Comparison of ENCODE assay signal across 13 cellular contexts in genomic region chr17:39563476-39563875, GRCh38. TPM values are rescaled to one million over a fixed set of nuclear protein-coding genes. Genes with fewer than 3 reads are reported as not detected.
DNase-seq lines count a peak whose midpoint lies in the region; ATAC-seq and TF ChIP-seq lines count a peak whose summit lies in the region.
"Had no signal": no experiment of that assay in that cellular context is flagged by ENCODE, and none has a peak within 500 bp of the region (broad histone marks: within the 10 kb centered on the region; RNA-seq: fewer than 3 reads in every experiment).

No MANE protein-coding gene starts in this region.

- peaks cover 39% of the 10 kb centered on the region for H3K36me3 ChIP-seq in OCI-LY3 (replicated peaks; ENCODE audit: low read depth, low read length)
- no peaks in the 10 kb centered on the region for H3K36me3 ChIP-seq in iPS-15b (ENCODE audit: control insufficient read depth, insufficient read depth, low read length)
- H3K36me3 ChIP-seq in GM23248 (ENCODE audit: low read depth) = peaks cover 11% of the 10 kb centered on the region; the same call in 1 of the 2 replicates

- H3K4me3 ChIP-seq in OCI-LY3 (ENCODE audit: low read length) = peak overlapping the region; percentile 67
- peak overlapping the region; percentile 27 for H3K4me3 ChIP-seq in iPS-15b (ENCODE audit: low read depth, low read length)
- no peak overlapping the region for H3K4me3 ChIP-seq in GM23248
- H3K4me3 ChIP-seq: stomach had no signal

- TF ChIP-seq CTCF in OCI-LY3 (IDR thresholded peaks at IDR 0.05; ENCODE audit: low read depth, low read length) (no peak), type B pancreatic cell (conservative IDR thresholded peaks at IDR 0.05) (no peak), progenitor cell of endocrine pancreas (IDR thresholded peaks at IDR 0.05; ENCODE audit: unreplicated experiment) (no peak)

- H3K4me1 ChIP-seq in OCI-LY3 (ENCODE audit: low read length) (peaks cover 34% of the 10 kb centered on the region), iPS-15b (ENCODE audit: control insufficient read depth, insufficient read depth, low read length) (peaks cover 9% of the 10 kb centered on the region), GM23248 (ENCODE audit: insufficient read depth) (no peaks in the 10 kb centered on the region)

- no peaks in the 10 kb centered on the region for H3K9me2 ChIP-seq in GM23248 (ENCODE audit: insufficient read depth)

- DNase-seq in left cardiac atrium (peak; percentile 23), cardiac septum (ENCODE audit: low spot score) (no peak), type B pancreatic cell (ENCODE audit: extremely low spot score, unreplicated experiment) (no peak), progenitor cell of endocrine pancreas (ENCODE audit: low spot score, unreplicated experiment) (no peak), GM23248 (no peak)
- no peak for DNase-seq in effector CD4-positive, alpha-beta T cell
- DNase-seq: kidney glomerular epithelial cell, NCI-H1930, stomach had no signal

- no peaks in the 10 kb centered on the region for H3K9me3 Mint-ChIP-seq in type B pancreatic cell
- no peaks in the 10 kb centered on the region for H3K9me3 Mint-ChIP-seq in progenitor cell of endocrine pancreas (ENCODE audit: low read depth)

- H3K27me3 Mint-ChIP-seq in type B pancreatic cell (no peaks in the 10 kb centered on the region), progenitor cell of endocrine pancreas (no peaks in the 10 kb centered on the region)

- in situ Hi-C loops in GM23248 (cut with MboI) = no loop called here

- peak overlapping the region; percentile 10 for H3K4me3 Mint-ChIP-seq in type B pancreatic cell
- no peak overlapping the region for H3K4me3 Mint-ChIP-seq in progenitor cell of endocrine pancreas (ENCODE audit: low read depth)

- H3K27me3 ChIP-seq in OCI-LY3 (ENCODE audit: low read depth, low read length) (no peaks in the 10 kb centered on the region), iPS-15b (ENCODE audit: control insufficient read depth, insufficient read depth, low read length) (no peaks in the 10 kb centered on the region), GM23248 (replicated peaks; ENCODE audit: insufficient read depth) (no peaks in the 10 kb centered on the region)
- H3K27me3 ChIP-seq: stomach had no signal

- H4K20me1 ChIP-seq in OCI-LY3 (ENCODE audit: insufficient read depth, low read length) (no peaks in the 10 kb centered on the region), GM23248 (ENCODE audit: insufficient read depth) (no peaks in the 10 kb centered on the region)

- H3K9ac ChIP-seq in OCI-LY3 (ENCODE audit: low read length) (peak overlapping the region; percentile 55), iPS-15b (ENCODE audit: low read depth, low read length) (no peak overlapping the region), GM23248 (no peak overlapping the region)

- H3K79me2 ChIP-seq in OCI-LY3 (ENCODE audit: low read length) (no peaks in the 10 kb centered on the region), GM23248 (ENCODE audit: insufficient read depth) (no peaks in the 10 kb centered on the region)

- H2AFZ ChIP-seq in OCI-LY3 (ENCODE audit: low read depth, low read length) (0 out of 2 replicates have a peak overlapping the region, but pooled peaks have one; percentile 33), GM23248 (no peak overlapping the region)

- intact Hi-C loops in left cardiac atrium (cut with DNase I) (no loop called here), cardiac septum (cut with DNase I) (no loop called here)

- peaks cover 15% of the 10 kb centered on the region for H3K4me1 Mint-ChIP-seq in type B pancreatic cell (ENCODE audit: unreplicated experiment)
- H3K4me1 Mint-ChIP-seq in progenitor cell of endocrine pancreas (ENCODE audit: low read depth) = peaks cover 22% of the 10 kb centered on the region

- peak; percentile 19 to 55 for ATAC-seq in left cardiac atrium
- ATAC-seq: esophagus mucosa had no signal

- no peaks in the 10 kb centered on the region for H3F3A ChIP-seq in GM23248 (ENCODE audit: insufficient read depth)

- H3K4me2 ChIP-seq in OCI-LY3 (ENCODE audit: low read length) (peak overlapping the region; percentile 72), GM23248 (ENCODE audit: unreplicated experiment) (no peak overlapping the region)

- peak overlapping the region; percentile 15 for H3K27ac Mint-ChIP-seq in type B pancreatic cell
- H3K27ac Mint-ChIP-seq in progenitor cell of endocrine pancreas = no peak overlapping the region

- H3K9me3 ChIP-seq in OCI-LY3 (ENCODE audit: insufficient read depth, low read length) (no peaks in the 10 kb centered on the region), iPS-15b (ENCODE audit: control insufficient read depth, insufficient read depth, low read length) (no peaks in the 10 kb centered on the region), GM23248 (ENCODE audit: low read depth) (no peaks in the 10 kb centered on the region)
- H3K9me3 ChIP-seq: stomach had no signal

- 79 to 81% methylated on average over 17 of the region's 17 CpGs for WGBS in GM23248 (ENCODE audit: low coverage in 1 of 2, low lambda C conversion rate in 2 of 2, missing lambda C conversion rate in 2 of 2), 2 experiments

- peaks cover 15% of the 10 kb centered on the region for H3K36me3 Mint-ChIP-seq in type B pancreatic cell
- H3K36me3 Mint-ChIP-seq in progenitor cell of endocrine pancreas (ENCODE audit: insufficient read depth) = peaks cover 9% of the 10 kb centered on the region

- H3K27ac ChIP-seq in OCI-LY3 (ENCODE audit: low read length) (peak overlapping the region; percentile 75), GM23248 (no peak overlapping the region)
- H3K27ac ChIP-seq: stomach had no signal

RNA-seq across cellular contexts. Expression of gene NEUROD2, which starts 44.2 kb away (rescaled TPM):
- total RNA-seq in left cardiac atrium = not detected
- total RNA-seq in cardiac septum = 0.08 TPM
- not detected in 2 replicates for total RNA-seq in type B pancreatic cell (ENCODE audit: low replicate concordance)
- total RNA-seq in progenitor cell of endocrine pancreas = not detected in 2 replicates
- total RNA-seq in GM23248 (2014; rRNA removed; shearing (Covaris generic)) = not detected in 2 replicates
- not detected in 2 replicates for polyA plus RNA-seq in GM23248 (2016; fragmentation: Nextera tagmentation; extraction: Ambion mirVana)
- total RNA-seq: esophagus mucosa, osteocyte, stomach had no signal
